16 cellular contexts compared by ENCODE assay signal in genomic region chr10:5198386-5198785, GRCh38. TPM values are rescaled to one million over a fixed set of nuclear protein-coding genes. Genes with fewer than 3 reads are reported as not detected.
"Had no signal": no experiment of that assay in that cellular context is flagged by ENCODE, and none has a peak within 500 bp of the region (broad histone marks: within the 10 kb centered on the region; RNA-seq: fewer than 3 reads in every experiment).

No MANE protein-coding gene starts in this region.

- H3K27me3 ChIP-seq: left lung, neural progenitor cell, thyroid gland had no signal

- H3K4me3 ChIP-seq: left lung, neural progenitor cell, sigmoid colon, thyroid gland had no signal

- DNase-seq: activated naive CD4-positive, alpha-beta T cell; activated naive CD8-positive, alpha-beta T cell treated with anti-CD3 and anti-CD28 coated beads, Interleukin-2, amount 10 ng/mL, durations not matched to agents 7 days and 5 days; activated T-cell treated with anti-CD3 and anti-CD28 coated beads for 4 hours; effector CD8-positive, alpha-beta T cell; hippocampal formation; left lung; naive B cell; sigmoid colon; stimulated activated CD4-positive, alpha-beta T cell treated with anti-CD3 and anti-CD28 coated beads, Interleukin-1b, Interleukin-23, amount 100 ng/mL, for 48 hours; thyroid gland had no signal

- H3K27ac ChIP-seq: left lung, neural progenitor cell, sigmoid colon, thyroid gland had no signal

- H3K9me3 ChIP-seq: sigmoid colon, thyroid gland had no signal

- ATAC-seq: left lung had no signal

- H3K36me3 ChIP-seq: left lung, neural progenitor cell, sigmoid colon, thyroid gland had no signal

- H3K4me1 ChIP-seq: left lung, neural progenitor cell, sigmoid colon, thyroid gland had no signal

RNA-seq across cellular contexts. Expression of gene AKR1C4, which starts 1.7 kb away (rescaled TPM):
- total RNA-seq: activated naive CD8-positive, alpha-beta T cell treated with anti-CD3 and anti-CD28 coated beads, Interleukin-2, amount 10 ng/mL, durations not matched to agents 7 days and 5 days; endothelial cell of umbilical vein; glomerular endothelial cell; left lung; osteocyte; pulmonary artery endothelial cell; sigmoid colon; thyroid gland; urinary bladder had no signal

RNA-seq across cellular contexts. Expression of gene AKR1C8, which starts 13.4 kb away (rescaled TPM):
- total RNA-seq: endothelial cell of umbilical vein, glomerular endothelial cell, osteocyte, pulmonary artery endothelial cell, sigmoid colon, thyroid gland, urinary bladder had no signal
